8 cellular contexts compared by ENCODE assay signal in genomic region chr7:140229591-140230516, GRCh38. TPM values are rescaled to one million over a fixed set of nuclear protein-coding genes. Genes with fewer than 3 reads are reported as not detected.
DNase-seq lines count a peak whose midpoint lies in the region; ATAC-seq and TF ChIP-seq lines count a peak whose summit lies in the region.

No MANE protein-coding gene starts in this region.

- TF ChIP-seq CTCF in mesothelial cell of epicardium (IDR thresholded peaks at IDR 0.05; ENCODE audit: unreplicated experiment) = no peak

- peaks cover 17% of the 10 kb centered on the region for H3K4me1 Mint-ChIP-seq in mesothelial cell of epicardium
- peaks cover 42% of the 10 kb centered on the region for H3K4me1 Mint-ChIP-seq in stimulated activated effector memory CD8-positive, alpha-beta T cell treated with anti-CD3 and anti-CD28 coated beads, Interleukin-12 subunit alpha, Interleukin-12 subunit beta, amount 100 ng/mL, for 72 hours

- peak; percentile 75 for ATAC-seq in stimulated activated effector memory CD8-positive, alpha-beta T cell treated with anti-CD3 and anti-CD28 coated beads, Interleukin-12 subunit alpha, Interleukin-12 subunit beta, amount 100 ng/mL, for 72 hours
- ATAC-seq in GM19397 (IDR thresholded peaks at IDR 0.05; ENCODE audit: unreplicated experiment) = no peak
- no peak for ATAC-seq in HG03097 (IDR thresholded peaks at IDR 0.05; ENCODE audit: low FRiP score, unreplicated experiment)

- no peaks in the 10 kb centered on the region for H3K9me3 Mint-ChIP-seq in mesothelial cell of epicardium
- H3K9me3 Mint-ChIP-seq in stimulated activated effector memory CD8-positive, alpha-beta T cell treated with anti-CD3 and anti-CD28 coated beads, Interleukin-12 subunit alpha, Interleukin-12 subunit beta, amount 100 ng/mL, for 72 hours = no peaks in the 10 kb centered on the region

- H3K36me3 Mint-ChIP-seq in mesothelial cell of epicardium = no peaks in the 10 kb centered on the region
- H3K36me3 Mint-ChIP-seq in stimulated activated effector memory CD8-positive, alpha-beta T cell treated with anti-CD3 and anti-CD28 coated beads, Interleukin-12 subunit alpha, Interleukin-12 subunit beta, amount 100 ng/mL, for 72 hours = peaks cover 18% of the 10 kb centered on the region

- DNase-seq in DMS79 treated with DMSO at 0.1 percent for 48 hours (lab: John Stamatoyannopoulos, UW) (peak; percentile 32), DMS79 (lab: John Stamatoyannopoulos, UW) (no peak), T-helper 9 cell (peak; percentile 46), mesothelial cell of epicardium (ENCODE audit: low spot score in 2 of 2, unreplicated experiment in 2 of 2) (no peak)
- peak; percentile 86 for DNase-seq in central memory CD4-positive, alpha-beta T cell
- peak; percentile 49 to 83 for DNase-seq in stimulated activated effector memory CD8-positive, alpha-beta T cell treated with anti-CD3 and anti-CD28 coated beads, Interleukin-12 subunit alpha, Interleukin-12 subunit beta, amount 100 ng/mL, for 72 hours (ENCODE audit: low spot score in 2 of 2)

- no peak overlapping the region for H3K27ac Mint-ChIP-seq in mesothelial cell of epicardium
- peak overlapping the region; percentile 97 for H3K27ac Mint-ChIP-seq in stimulated activated effector memory CD8-positive, alpha-beta T cell treated with anti-CD3 and anti-CD28 coated beads, Interleukin-12 subunit alpha, Interleukin-12 subunit beta, amount 100 ng/mL, for 72 hours

- peak overlapping the region; percentile 60 for H3K4me3 Mint-ChIP-seq in mesothelial cell of epicardium
- H3K4me3 Mint-ChIP-seq in stimulated activated effector memory CD8-positive, alpha-beta T cell treated with anti-CD3 and anti-CD28 coated beads, Interleukin-12 subunit alpha, Interleukin-12 subunit beta, amount 100 ng/mL, for 72 hours = peak overlapping the region; percentile 83

- peaks cover 47% of the 10 kb centered on the region for H3K27me3 Mint-ChIP-seq in mesothelial cell of epicardium (ENCODE audit: low read depth)

RNA-seq across cellular contexts. Expression of gene KDM7A, which starts 53.1 kb away (rescaled TPM):
- 6.5 to 8.4 TPM (median 6.6 TPM) in 3 replicates for total RNA-seq in mesothelial cell of epicardium

Comparison
In these comparisons a context has a peak if more than half of its experiments do, and no peak if none do; other contexts are left out.
1. DNase-seq: peak in DMS79 treated with DMSO at 0.1 percent for 48 hours (single experiment), T-helper 9 cell (single experiment), central memory CD4-positive, alpha-beta T cell (single experiment) and stimulated activated effector memory CD8-positive, alpha-beta T cell treated with anti-CD3 and anti-CD28 coated beads, Interleukin-12 subunit alpha, Interleukin-12 subunit beta, amount 100 ng/mL, for 72 hours (2 of 2); none in DMS79 (single experiment) and mesothelial cell of epicardium (0 of 2).